ENCODE assay signal across 1 cellular context in the genomic region with DNA sequence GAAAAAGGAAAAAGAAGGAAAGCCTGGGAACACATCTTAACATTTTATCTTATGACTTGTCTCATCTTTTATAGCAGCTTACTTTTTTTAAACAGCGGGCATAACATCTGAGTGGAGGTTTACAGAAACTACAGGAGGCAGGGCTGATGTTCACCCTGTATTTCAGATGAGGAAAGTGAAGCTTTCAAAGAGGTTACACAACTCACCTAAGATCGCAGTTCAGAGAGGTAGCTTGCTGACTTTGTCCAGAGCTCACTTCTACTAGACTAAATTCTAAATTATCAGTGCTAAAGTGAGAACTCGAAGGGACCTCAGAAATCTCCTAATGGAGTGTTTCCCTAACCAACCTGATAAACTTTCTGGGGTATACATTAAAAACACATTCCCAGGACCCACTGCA.
TF ChIP-seq lines count a peak whose summit lies in the region.

No MANE protein-coding gene starts in this region.

TF ChIP-seq in GM12878, 131 proteins besides CTCF, POLR2A, EP300 and RAD21:
- TF ChIP-seq E2F8 (IDR thresholded peaks at IDR 0.05; ENCODE audit: low read depth, partially characterized antibody) (no peak), POLR2AphosphoS5 (IDR thresholded peaks at IDR 0.05; ENCODE audit: low read length) (no peak), RBBP5 (conservative IDR thresholded peaks at IDR 0.05) (no peak), SKIL (IDR thresholded peaks at IDR 0.05; ENCODE audit: low read depth, poor library complexity, severe bottlenecking) (no peak), PAX8 (IDR thresholded peaks at IDR 0.05) (no peak), HDAC2 (IDR thresholded peaks at IDR 0.05) (no peak), CHD4 (IDR thresholded peaks at IDR 0.05) (no peak), TCF7 (IDR thresholded peaks at IDR 0.05; ENCODE audit: borderline replicate concordance) (no peak), MYC (IDR thresholded peaks at IDR 0.05; ENCODE audit: insufficient read depth, insufficient read length, insufficient replicate concordance, low read length, severe bottlenecking) (no peak), ZBED1 (IDR thresholded peaks at IDR 0.05; ENCODE audit: borderline replicate concordance) (no peak), HDGF (IDR thresholded peaks at IDR 0.05) (no peak), ETV6 (conservative IDR thresholded peaks at IDR 0.05 in 1 of 2, IDR thresholded peaks at IDR 0.05 in 1 of 2; ENCODE audit: borderline replicate concordance in 1 of 2, low read depth in 1 of 2) (no peak), SIX5 (IDR thresholded peaks at IDR 0.05; ENCODE audit: low read depth, low read length, severe bottlenecking) (no peak), ZSCAN29 (IDR thresholded peaks at IDR 0.05) (no peak), JUND (IDR thresholded peaks at IDR 0.05; ENCODE audit: low read depth, low read length) (no peak), MLLT1 (IDR thresholded peaks at IDR 0.05) (no peak), RB1 (IDR thresholded peaks at IDR 0.05; ENCODE audit: borderline replicate concordance) (no peak), ZNF24 (IDR thresholded peaks at IDR 0.05) (no peak)
- TF ChIP-seq, protein P1, sequence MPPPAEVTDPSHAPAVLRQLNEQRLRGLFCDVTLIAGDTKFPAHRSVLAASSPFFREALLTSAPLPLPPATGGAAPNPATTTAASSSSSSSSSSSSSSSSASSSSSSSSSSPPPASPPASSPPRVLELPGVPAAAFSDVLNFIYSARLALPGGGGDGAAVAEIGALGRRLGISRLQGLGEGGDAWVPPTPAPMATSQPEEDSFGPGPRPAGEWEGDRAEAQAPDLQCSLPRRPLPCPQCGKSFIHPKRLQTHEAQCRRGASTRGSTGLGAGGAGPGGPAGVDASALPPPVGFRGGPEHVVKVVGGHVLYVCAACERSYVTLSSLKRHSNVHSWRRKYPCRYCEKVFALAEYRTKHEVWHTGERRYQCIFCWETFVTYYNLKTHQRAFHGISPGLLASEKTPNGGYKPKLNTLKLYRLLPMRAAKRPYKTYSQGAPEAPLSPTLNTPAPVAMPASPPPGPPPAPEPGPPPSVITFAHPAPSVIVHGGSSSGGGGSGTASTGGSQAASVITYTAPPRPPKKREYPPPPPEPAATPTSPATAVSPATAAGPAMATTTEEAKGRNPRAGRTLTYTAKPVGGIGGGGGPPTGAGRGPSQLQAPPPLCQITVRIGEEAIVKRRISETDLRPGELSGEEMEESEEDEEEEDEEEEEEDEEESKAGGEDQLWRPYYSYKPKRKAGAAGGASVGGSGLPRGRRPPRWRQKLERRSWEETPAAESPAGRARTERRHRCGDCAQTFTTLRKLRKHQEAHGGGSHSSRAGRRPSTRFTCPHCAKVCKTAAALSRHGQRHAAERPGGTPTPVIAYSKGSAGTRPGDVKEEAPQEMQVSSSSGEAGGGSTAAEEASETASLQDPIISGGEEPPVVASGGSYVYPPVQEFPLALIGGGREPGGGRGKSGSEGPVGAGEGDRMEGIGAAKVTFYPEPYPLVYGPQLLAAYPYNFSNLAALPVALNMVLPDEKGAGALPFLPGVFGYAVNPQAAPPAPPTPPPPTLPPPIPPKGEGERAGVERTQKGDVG (CRISPR knock-in tag; IDR thresholded peaks at IDR 0.05): no peak
TF ChIP-seq in GM12878: peak in this region for 0.
